Comparison of ENCODE assay signal across 8 cellular contexts in genomic region chr3:9249273-9250192, GRCh38. TPM values are rescaled to one million over a fixed set of nuclear protein-coding genes. Genes with fewer than 3 reads are reported as not detected.
DNase-seq lines count a peak whose midpoint lies in the region; ATAC-seq and TF ChIP-seq lines count a peak whose summit lies in the region.

TSS of gene SRGAP3 (minus strand) at chr3:9249646. CDS start at chr3:9248951, 695 bp downstream.

- no peaks in the 10 kb centered on the region for H3K79me2 ChIP-seq in OCI-LY3 (ENCODE audit: low read length)

- peak; percentile 100 for ATAC-seq in GM21447 (IDR thresholded peaks at IDR 0.05; ENCODE audit: unreplicated experiment)

- no peaks in the 10 kb centered on the region for H3K36me3 ChIP-seq in HUES6 (ENCODE audit: control insufficient read depth, insufficient read depth, low read length)
- H3K36me3 ChIP-seq in OCI-LY3 (replicated peaks; ENCODE audit: low read depth, low read length) = no peaks in the 10 kb centered on the region
- H3K36me3 ChIP-seq in mucosa of rectum (ENCODE audit: control insufficient read depth in 2 of 2, insufficient read depth in 2 of 2, low read length in 2 of 2) = no peaks in the 10 kb centered on the region

- H4K20me1 ChIP-seq in OCI-LY3 (ENCODE audit: insufficient read depth, low read length) = no peaks in the 10 kb centered on the region

- DNase-seq in Caki2 (ENCODE audit: low read depth) = peak; percentile 86
- DNase-seq in activated T-cell treated with anti-CD3 and anti-CD28 coated beads for 24 hours (ENCODE audit: low read depth) = peak; percentile 66
- DNase-seq in erythroblast (lab: John Stamatoyannopoulos, UW) = peak; percentile 68 to 76
- peak; percentile 35 to 48 for DNase-seq in stimulated activated CD8-positive, alpha-beta memory T cell treated with anti-CD3 and anti-CD28 coated beads, Interleukin-4, amount 100 ng/mL, for 4 hours (ENCODE audit: low read depth in 2 of 2, low spot score in 1 of 2)

- H3K9me3 ChIP-seq in HUES6 (ENCODE audit: control insufficient read depth, insufficient read depth, low read depth, low read length) (no peaks in the 10 kb centered on the region), OCI-LY3 (ENCODE audit: insufficient read depth, low read length) (no peaks in the 10 kb centered on the region), mucosa of rectum (ENCODE audit: control insufficient read depth in 2 of 2, low read length in 2 of 2) (no peaks in the 10 kb centered on the region)

- H2AFZ ChIP-seq in OCI-LY3 (ENCODE audit: low read depth, low read length) = peak within 1 kb of the TSS; percentile 89

- no peak for TF ChIP-seq POLR2A in erythroblast (IDR thresholded peaks at IDR 0.05; ENCODE audit: low read length)

- H3K27ac ChIP-seq in HUES6 (ENCODE audit: low read depth, low read length) = no peak within 1 kb of the TSS
- no peak within 1 kb of the TSS for H3K27ac ChIP-seq in OCI-LY3 (ENCODE audit: low read length)
- peak within 1 kb of the TSS; percentile 28 to 50 for H3K27ac ChIP-seq in mucosa of rectum (ENCODE audit: low read depth in 2 of 2, low read length in 2 of 2)

- peaks cover 24% of the 10 kb centered on the region for H3K4me1 ChIP-seq in HUES6 (ENCODE audit: control insufficient read depth, insufficient read depth, low read length)
- H3K4me1 ChIP-seq in OCI-LY3 (ENCODE audit: low read length) = peaks cover 13% of the 10 kb centered on the region
- peaks cover 8 to 9% of the 10 kb centered on the region in 2 donors for H3K4me1 ChIP-seq in mucosa of rectum (ENCODE audit: control insufficient read depth in 2 of 2, insufficient read depth in 2 of 2, low read length in 2 of 2)

- peak within 1 kb of the TSS; percentile 75 for H3K4me3 ChIP-seq in HUES6 (ENCODE audit: low read depth, low read length)
- H3K4me3 ChIP-seq in OCI-LY3 (ENCODE audit: low read length) = peak within 1 kb of the TSS; percentile 87
- peak within 1 kb of the TSS; percentile 79 to 80 for H3K4me3 ChIP-seq in mucosa of rectum (ENCODE audit: low read length in 2 of 2)

- in situ Hi-C loops in Caki2 (cut with HindIII; ENCODE audit: low pct_unique_long_range_greater_than_20kb, low sequenced_read_pairs) = no loop called here

- H3K27me3 ChIP-seq in HUES6 (ENCODE audit: control insufficient read depth, insufficient read depth, low read length) (0 out of 2 replicates have a peak, but pooled peaks cover 6% of the 10 kb centered on the region), OCI-LY3 (ENCODE audit: low read depth, low read length) (0 out of 2 replicates have a peak, but pooled peaks cover 7% of the 10 kb centered on the region), mucosa of rectum (ENCODE audit: control insufficient read depth in 2 of 2, insufficient read depth in 2 of 2, low read length in 2 of 2) (no peaks in the 10 kb centered on the region)

- peak within 1 kb of the TSS; percentile 61 for H3K9ac ChIP-seq in HUES6 (ENCODE audit: low read length)
- H3K9ac ChIP-seq in OCI-LY3 (ENCODE audit: low read length) = peak within 1 kb of the TSS; percentile 60
- peak within 1 kb of the TSS; percentile 35 to 72 for H3K9ac ChIP-seq in mucosa of rectum (ENCODE audit: low read depth in 1 of 2, low read length in 2 of 2)

- peak within 1 kb of the TSS; percentile 87 for H3K4me2 ChIP-seq in OCI-LY3 (ENCODE audit: low read length)

- TF ChIP-seq CTCF in OCI-LY3 (IDR thresholded peaks at IDR 0.05; ENCODE audit: low read depth, low read length) = peak; percentile 49

RNA-seq across cellular contexts. Expression of gene SRGAP3, which starts in this region (rescaled TPM):
- 1.8 and 7.6 TPM in 2 replicates for total RNA-seq in Caki2 (2014; rRNA removed; shearing (Covaris generic); ENCODE audit: low replicate concordance)

Comparison
In these comparisons a context has a peak if more than half of its experiments do, and no peak if none do; other contexts are left out.
1. H3K27ac ChIP-seq: peak in mucosa of rectum (2 of 2); none in HUES6 (single experiment) and OCI-LY3 (single experiment).
2. Peak in every context shown above with its lines, with median percentiles within 50 percentile points of each other: DNase-seq, H3K4me3 ChIP-seq and H3K9ac ChIP-seq.